ENCODE assay signal across 9 cellular contexts in genomic region chr10:121753726-121754476, GRCh38.
DNase-seq lines count a peak whose midpoint lies in the region; ATAC-seq and TF ChIP-seq lines count a peak whose summit lies in the region.
"Had no signal": no experiment of that assay in that cellular context is flagged by ENCODE, and none has a peak within 500 bp of the region (broad histone marks: within the 10 kb centered on the region; RNA-seq: fewer than 3 reads in every experiment).

No MANE protein-coding gene starts in this region.

- H3K9me3 ChIP-seq in tibial nerve: peaks cover 0 to 31% (median 7%) of the 10 kb centered on the region in 4 donors

- DNase-seq in NOMO-1 (lab: John Stamatoyannopoulos, UW; ENCODE audit: unreplicated experiment in 2 of 2) (peak; percentile 5 to 6), NOMO-1 treated with dmso at 0.1 percent for 144 hours (lab: John Stamatoyannopoulos, UW; ENCODE audit: unreplicated experiment) (no peak), HT-29 (ENCODE audit: low spot score) (peak; percentile 39), amniotic stem cell (lab: John Stamatoyannopoulos, UW) (peak; percentile 53), non-pigmented ciliary epithelial cell (ENCODE audit: low read depth) (peak; percentile 63), tibial nerve (ENCODE audit: low spot score in 2 of 2) (no peak), SHP77 (lab: John Stamatoyannopoulos, UW) (no peak)
- DNase-seq: DND-41 had no signal

- no peak for TF ChIP-seq POLR2A in tibial nerve (IDR thresholded peaks at IDR 0.05)

- peak overlapping the region in 1 of 4 donors; percentile 37 for H3K27ac ChIP-seq in tibial nerve

- H3K4me1 ChIP-seq in tibial nerve: no peaks in the 10 kb centered on the region

- TF ChIP-seq CTCF in tibial nerve (IDR thresholded peaks at IDR 0.05): peak in 1 of 5 experiments; percentile 14

- no peaks in the 10 kb centered on the region for H3K27me3 ChIP-seq in tibial nerve

- 61 to 65% methylated on average over 6 of the region's 6 CpGs for WGBS in tibial nerve, 2 donors

- no peak for TF ChIP-seq EP300 in tibial nerve (IDR thresholded peaks at IDR 0.05)

- peak; percentile 96 for ATAC-seq in GM21717 (IDR thresholded peaks at IDR 0.05; ENCODE audit: unreplicated experiment)

- no peak overlapping the region for H3K4me3 ChIP-seq in tibial nerve

- peaks cover 0 to 37% (median 0%) of the 10 kb centered on the region in 3 donors for H3K36me3 ChIP-seq in tibial nerve

Comparison
In these comparisons a context has a peak if more than half of its experiments do, and no peak if none do; other contexts are left out.
1. DNase-seq: peak in NOMO-1 (2 of 2), HT-29 (single experiment), amniotic stem cell (single experiment) and non-pigmented ciliary epithelial cell (single experiment); none in NOMO-1 treated with dmso at 0.1 percent for 144 hours (single experiment), tibial nerve (0 of 2) and SHP77 (0 of 2).